ENCODE assay signal across 8 cellular contexts in the genomic region with DNA sequence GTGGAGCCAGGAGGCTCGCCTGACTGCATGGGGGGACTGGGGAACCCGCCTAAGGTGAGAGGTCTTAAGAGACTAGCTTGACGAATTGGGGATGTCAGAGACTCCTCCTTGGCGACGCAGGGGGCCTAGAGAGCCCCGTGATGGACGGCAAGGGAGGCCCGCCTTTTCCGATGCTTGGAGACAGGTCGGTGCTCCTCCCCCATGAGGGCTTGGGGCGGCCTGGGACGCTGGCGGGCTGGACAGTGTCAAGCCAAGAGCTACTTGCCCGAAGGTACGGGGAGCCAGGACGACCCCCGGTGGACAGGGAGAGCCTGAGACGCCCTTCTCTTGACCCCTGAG. TPM values are rescaled to one million over a fixed set of nuclear protein-coding genes. Genes with fewer than 3 reads are reported as not detected.
DNase-seq lines count a peak whose midpoint lies in the region; ATAC-seq and TF ChIP-seq lines count a peak whose summit lies in the region.

No MANE protein-coding gene starts in this region.

- H3K9me3 Mint-ChIP-seq in stimulated activated naive CD8-positive, alpha-beta T cell treated with anti-CD3 and anti-CD28 coated beads, Interleukin-15, amount 100 ng/mL, for 72 hours: no peaks in the 10 kb centered on the region

- TF ChIP-seq RAD21 in liver (IDR thresholded peaks at IDR 0.05): no peak

- H3K4me3 ChIP-seq in BE2C (ENCODE audit: low read depth, low read length) (peak overlapping the region; percentile 85), RWPE2 (ENCODE audit: severe bottlenecking) (peak overlapping the region; percentile 61), liver (ENCODE audit: low read depth in 1 of 3, low read length in 3 of 3) (peak overlapping the region; percentile 83 to 91 (median 85))

- H3K4me3 Mint-ChIP-seq in stimulated activated naive CD8-positive, alpha-beta T cell treated with anti-CD3 and anti-CD28 coated beads, Interleukin-15, amount 100 ng/mL, for 72 hours: peak overlapping the region; percentile 91 to 94

- H3K27me3 ChIP-seq in BE2C (no peaks in the 10 kb centered on the region), RWPE2 (ENCODE audit: insufficient read depth, poor library complexity, severe bottlenecking) (no peaks in the 10 kb centered on the region), liver (ENCODE audit: control insufficient read depth in 4 of 4, insufficient read depth in 4 of 4, low read length in 3 of 4) (no peaks in the 10 kb centered on the region)

- TF ChIP-seq CTCF in BE2C (IDR thresholded peaks at IDR 0.05; ENCODE audit: low read depth, low read length) (no peak), RWPE2 (IDR thresholded peaks at IDR 0.05; ENCODE audit: poor library complexity, severe bottlenecking) (no peak), liver (IDR thresholded peaks at IDR 0.05; ENCODE audit: low read depth, low read length, missing input control) (no peak)

- DNase-seq in BE2C (peak; percentile 42), RWPE2 (ENCODE audit: low spot score) (no peak), cerebellum (ENCODE audit: low spot score) (peak; percentile 53)
- DNase-seq in stimulated activated naive CD8-positive, alpha-beta T cell treated with anti-CD3 and anti-CD28 coated beads, Interleukin-15, amount 100 ng/mL, for 72 hours: peak; percentile 50 to 51

- H3K27me3 Mint-ChIP-seq in stimulated activated naive CD8-positive, alpha-beta T cell treated with anti-CD3 and anti-CD28 coated beads, Interleukin-15, amount 100 ng/mL, for 72 hours: no peaks in the 10 kb centered on the region

- H3K27ac Mint-ChIP-seq in stimulated activated naive CD8-positive, alpha-beta T cell treated with anti-CD3 and anti-CD28 coated beads, Interleukin-15, amount 100 ng/mL, for 72 hours: peak overlapping the region; percentile 65 to 93

- peaks cover 7% of the 10 kb centered on the region for H3K36me3 ChIP-seq in BE2C
- H3K36me3 ChIP-seq in RWPE2 (ENCODE audit: low read depth): peaks cover 18% of the 10 kb centered on the region
- peaks cover 0 to 5% (median 2%) of the 10 kb centered on the region in 4 donors for H3K36me3 ChIP-seq in liver (ENCODE audit: control insufficient read depth in 4 of 4, insufficient read depth in 3 of 4, low read depth in 1 of 4, low read length in 3 of 4)

- H3K4me1 Mint-ChIP-seq in stimulated activated naive CD8-positive, alpha-beta T cell treated with anti-CD3 and anti-CD28 coated beads, Interleukin-15, amount 100 ng/mL, for 72 hours: peaks cover 52% of the 10 kb centered on the region

- ATAC-seq in GM18867 (IDR thresholded peaks at IDR 0.05; ENCODE audit: unreplicated experiment): peak; percentile 43
- peak; percentile 29 for ATAC-seq in HG03135 (IDR thresholded peaks at IDR 0.05; ENCODE audit: unreplicated experiment)
- peak; percentile 63 for ATAC-seq in RWPE2 (ENCODE audit: low read depth)
- ATAC-seq in stimulated activated naive CD8-positive, alpha-beta T cell treated with anti-CD3 and anti-CD28 coated beads, Interleukin-15, amount 100 ng/mL, for 72 hours: peak; percentile 62
- no peak for ATAC-seq in HG03108 (IDR thresholded peaks at IDR 0.05; ENCODE audit: unreplicated experiment)

- WGBS in liver: under 1% methylated on average over 18 of the region's 18 CpGs

- H3K9me3 ChIP-seq in BE2C (no peaks in the 10 kb centered on the region), RWPE2 (ENCODE audit: severe bottlenecking) (no peaks in the 10 kb centered on the region), liver (ENCODE audit: control insufficient read depth in 4 of 4, low read length in 3 of 4) (no peaks in the 10 kb centered on the region)

- peak overlapping the region; percentile 27 for H3K27ac ChIP-seq in RWPE2 (ENCODE audit: poor library complexity, severe bottlenecking)
- H3K27ac ChIP-seq in liver (ENCODE audit: low read depth in 1 of 2, low read length in 2 of 2): peak overlapping the region; percentile 74 to 76

- peak overlapping the region; percentile 40 to 43 for H3K9ac ChIP-seq in liver (ENCODE audit: low read depth in 1 of 2, low read length in 2 of 2)

- H3K4me1 ChIP-seq in BE2C (no peaks in the 10 kb centered on the region), RWPE2 (ENCODE audit: insufficient read depth, poor library complexity, severe bottlenecking) (peaks cover 3% of the 10 kb centered on the region), liver (ENCODE audit: control insufficient read depth in 4 of 4, insufficient read depth in 4 of 4, low read length in 3 of 4) (peaks cover 13 to 33% (median 22%) of the 10 kb centered on the region in 4 donors)

TF ChIP-seq in liver, 16 proteins besides CTCF, POLR2A, EP300 and RAD21:
- TF ChIP-seq YY1 (IDR thresholded peaks at IDR 0.05): no peak
- TF ChIP-seq JUND (IDR thresholded peaks at IDR 0.05): no peak
- TF ChIP-seq FOXA1 (IDR thresholded peaks at IDR 0.05): no peak
- TF ChIP-seq NR2F2 (IDR thresholded peaks at IDR 0.05): no peak
- no peak for TF ChIP-seq TAF1 (conservative IDR thresholded peaks at IDR 0.05)
- no peak for TF ChIP-seq EGR1 (IDR thresholded peaks at IDR 0.05; ENCODE audit: low read depth in 2 of 2)
- TF ChIP-seq, protein P1, sequence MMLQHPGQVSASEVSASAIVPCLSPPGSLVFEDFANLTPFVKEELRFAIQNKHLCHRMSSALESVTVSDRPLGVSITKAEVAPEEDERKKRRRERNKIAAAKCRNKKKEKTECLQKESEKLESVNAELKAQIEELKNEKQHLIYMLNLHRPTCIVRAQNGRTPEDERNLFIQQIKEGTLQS (IDR thresholded peaks at IDR 0.05): no peak
- no peak for TF ChIP-seq GABPA (IDR thresholded peaks at IDR 0.05 in 1 of 2, conservative IDR thresholded peaks at IDR 0.05 in 1 of 2)
- no peak for TF ChIP-seq SP1 (IDR thresholded peaks at IDR 0.05)
- TF ChIP-seq HNF4G (IDR thresholded peaks at IDR 0.05): no peak
- no peak for TF ChIP-seq HNF4A (conservative IDR thresholded peaks at IDR 0.05)
- no peak for TF ChIP-seq FOXA2 (IDR thresholded peaks at IDR 0.05)
TF ChIP-seq in liver: peak in this region for 0.

RNA-seq across cellular contexts. Expression of a gene that starts 0.6 kb away (rescaled TPM):
- polyA plus RNA-seq in BE2C (2012; ENCODE audit: insufficient read depth, insufficient read length, low read depth): 38.6 TPM
- total RNA-seq in cerebellum: 11.5 TPM
- 10 to 100 TPM in 1 of 2 donors, 1 to 10 TPM in 1; 8.4 to 28.4 TPM for total RNA-seq in liver
- polyA plus RNA-seq in liver: 10 to 100 TPM; 16.0 to 21.7 TPM

RNA-seq across cellular contexts. Expression of a gene that starts 13.0 kb away (rescaled TPM):
- 0.31 TPM for polyA plus RNA-seq in BE2C (2012; ENCODE audit: insufficient read depth, insufficient read length, low read depth)
- total RNA-seq in cerebellum (0.36 TPM), liver (1 to 10 TPM; 1.8 to 4.4 TPM)
- polyA plus RNA-seq in liver: 1 to 10 TPM; 4.3 to 5.7 TPM

RNA-seq across cellular contexts. Expression of a gene that starts 18.4 kb away (rescaled TPM):
- polyA plus RNA-seq in BE2C (2012; ENCODE audit: insufficient read depth, insufficient read length, low read depth): 24.4 TPM
- total RNA-seq in cerebellum (6.3 TPM), liver (1 to 10 TPM; 6.3 to 8.3 TPM)
- polyA plus RNA-seq in liver: 10 to 100 TPM in 1 of 2 donors, 1 to 10 TPM in 1; 9.3 to 11.8 TPM

RNA-seq across cellular contexts. Expression of a gene that starts 37.0 kb away (rescaled TPM):
- polyA plus RNA-seq in BE2C (2012; ENCODE audit: insufficient read depth, insufficient read length, low read depth): 27.7 TPM
- total RNA-seq in cerebellum (30.2 TPM), liver (1 to 10 TPM in 1 of 2 donors, under 1 TPM in 1; 0.59 to 1.5 TPM)
- under 1 TPM; 0.78 to 0.82 TPM for polyA plus RNA-seq in liver

RNA-seq across cellular contexts. Expression of a gene that starts 58.5 kb away (rescaled TPM):
- polyA plus RNA-seq in BE2C (2012; ENCODE audit: insufficient read depth, insufficient read length, low read depth): 14.1 TPM
- total RNA-seq in cerebellum: 1.7 TPM
- 1 to 10 TPM; 1.8 to 2.3 TPM for total RNA-seq in liver
- polyA plus RNA-seq in liver: 1 to 10 TPM; 4.2 to 4.4 TPM
